Comparison of ENCODE assay signal across 1 cellular context in the genomic region with DNA sequence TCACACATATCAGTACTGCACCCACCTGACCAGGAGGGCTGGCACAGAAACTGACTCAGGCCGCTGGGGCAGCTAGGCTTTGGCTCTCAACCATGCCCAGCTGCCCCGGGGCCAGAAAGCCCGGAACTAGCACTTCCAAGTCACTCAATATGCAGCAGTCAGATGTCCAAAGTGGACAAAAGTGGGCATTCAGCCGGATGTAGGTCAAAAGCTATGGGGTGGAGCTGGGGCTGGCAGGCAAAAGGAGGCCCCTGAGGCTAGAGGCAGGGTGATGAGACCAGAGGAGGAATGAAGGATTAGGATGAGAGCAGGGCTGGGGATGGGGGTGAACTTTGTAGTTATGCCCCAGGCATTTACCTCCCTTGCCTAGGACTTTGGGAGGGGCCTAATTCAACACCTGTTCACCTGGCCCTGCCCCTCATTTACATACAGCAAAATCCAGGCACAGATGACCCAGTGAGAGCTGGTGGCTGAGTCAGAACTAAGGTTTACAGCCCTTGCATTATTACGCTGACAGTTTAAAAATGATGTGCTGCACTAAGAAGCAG.
TF ChIP-seq lines count a peak whose summit lies in the region.

No MANE protein-coding gene starts in this region.

TF ChIP-seq in GM23338, 12 proteins besides CTCF, POLR2A, EP300 and RAD21 (continued from another document):
- TF ChIP-seq, protein P1, sequence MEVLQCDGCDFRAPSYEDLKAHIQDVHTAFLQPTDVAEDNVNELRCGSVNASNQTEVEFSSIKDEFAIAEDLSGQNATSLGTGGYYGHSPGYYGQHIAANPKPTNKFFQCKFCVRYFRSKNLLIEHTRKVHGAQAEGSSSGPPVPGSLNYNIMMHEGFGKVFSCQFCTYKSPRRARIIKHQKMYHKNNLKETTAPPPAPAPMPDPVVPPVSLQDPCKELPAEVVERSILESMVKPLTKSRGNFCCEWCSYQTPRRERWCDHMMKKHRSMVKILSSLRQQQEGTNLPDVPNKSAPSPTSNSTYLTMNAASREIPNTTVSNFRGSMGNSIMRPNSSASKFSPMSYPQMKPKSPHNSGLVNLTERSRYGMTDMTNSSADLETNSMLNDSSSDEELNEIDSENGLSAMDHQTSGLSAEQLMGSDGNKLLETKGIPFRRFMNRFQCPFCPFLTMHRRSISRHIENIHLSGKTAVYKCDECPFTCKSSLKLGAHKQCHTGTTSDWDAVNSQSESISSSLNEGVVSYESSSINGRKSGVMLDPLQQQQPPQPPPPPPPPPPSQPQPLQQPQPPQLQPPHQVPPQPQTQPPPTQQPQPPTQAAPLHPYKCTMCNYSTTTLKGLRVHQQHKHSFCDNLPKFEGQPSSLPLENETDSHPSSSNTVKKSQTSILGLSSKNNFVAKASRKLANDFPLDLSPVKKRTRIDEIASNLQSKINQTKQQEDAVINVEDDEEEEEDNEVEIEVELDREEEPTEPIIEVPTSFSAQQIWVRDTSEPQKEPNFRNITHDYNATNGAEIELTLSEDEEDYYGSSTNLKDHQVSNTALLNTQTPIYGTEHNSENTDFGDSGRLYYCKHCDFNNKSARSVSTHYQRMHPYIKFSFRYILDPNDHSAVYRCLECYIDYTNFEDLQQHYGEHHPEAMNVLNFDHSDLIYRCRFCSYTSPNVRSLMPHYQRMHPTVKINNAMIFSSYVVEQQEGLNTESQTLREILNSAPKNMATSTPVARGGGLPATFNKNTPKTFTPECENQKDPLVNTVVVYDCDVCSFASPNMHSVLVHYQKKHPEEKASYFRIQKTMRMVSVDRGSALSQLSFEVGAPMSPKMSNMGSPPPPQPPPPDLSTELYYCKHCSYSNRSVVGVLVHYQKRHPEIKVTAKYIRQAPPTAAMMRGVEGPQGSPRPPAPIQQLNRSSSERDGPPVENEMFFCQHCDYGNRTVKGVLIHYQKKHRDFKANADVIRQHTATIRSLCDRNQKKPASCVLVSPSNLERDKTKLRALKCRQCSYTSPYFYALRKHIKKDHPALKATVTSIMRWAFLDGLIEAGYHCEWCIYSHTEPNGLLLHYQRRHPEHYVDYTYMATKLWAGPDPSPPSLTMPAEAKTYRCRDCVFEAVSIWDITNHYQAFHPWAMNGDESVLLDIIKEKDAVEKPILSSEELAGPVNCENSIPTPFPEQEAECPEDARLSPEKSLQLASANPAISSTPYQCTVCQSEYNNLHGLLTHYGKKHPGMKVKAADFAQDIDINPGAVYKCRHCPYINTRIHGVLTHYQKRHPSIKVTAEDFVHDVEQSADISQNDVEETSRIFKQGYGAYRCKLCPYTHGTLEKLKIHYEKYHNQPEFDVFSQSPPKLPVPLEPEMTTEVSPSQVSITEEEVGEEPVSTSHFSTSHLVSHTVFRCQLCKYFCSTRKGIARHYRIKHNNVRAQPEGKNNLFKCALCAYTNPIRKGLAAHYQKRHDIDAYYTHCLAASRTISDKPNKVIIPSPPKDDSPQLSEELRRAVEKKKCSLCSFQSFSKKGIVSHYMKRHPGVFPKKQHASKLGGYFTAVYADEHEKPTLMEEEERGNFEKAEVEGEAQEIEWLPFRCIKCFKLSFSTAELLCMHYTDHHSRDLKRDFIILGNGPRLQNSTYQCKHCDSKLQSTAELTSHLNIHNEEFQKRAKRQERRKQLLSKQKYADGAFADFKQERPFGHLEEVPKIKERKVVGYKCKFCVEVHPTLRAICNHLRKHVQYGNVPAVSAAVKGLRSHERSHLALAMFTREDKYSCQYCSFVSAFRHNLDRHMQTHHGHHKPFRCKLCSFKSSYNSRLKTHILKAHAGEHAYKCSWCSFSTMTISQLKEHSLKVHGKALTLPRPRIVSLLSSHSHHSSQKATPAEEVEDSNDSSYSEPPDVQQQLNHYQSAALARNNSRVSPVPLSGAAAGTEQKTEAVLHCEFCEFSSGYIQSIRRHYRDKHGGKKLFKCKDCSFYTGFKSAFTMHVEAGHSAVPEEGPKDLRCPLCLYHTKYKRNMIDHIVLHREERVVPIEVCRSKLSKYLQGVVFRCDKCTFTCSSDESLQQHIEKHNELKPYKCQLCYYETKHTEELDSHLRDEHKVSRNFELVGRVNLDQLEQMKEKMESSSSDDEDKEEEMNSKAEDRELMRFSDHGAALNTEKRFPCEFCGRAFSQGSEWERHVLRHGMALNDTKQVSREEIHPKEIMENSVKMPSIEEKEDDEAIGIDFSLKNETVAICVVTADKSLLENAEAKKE (CRISPR knock-in tag; IDR thresholded peaks at IDR 0.05) = no peak
